24 cellular contexts compared by ENCODE assay signal in the genomic region with DNA sequence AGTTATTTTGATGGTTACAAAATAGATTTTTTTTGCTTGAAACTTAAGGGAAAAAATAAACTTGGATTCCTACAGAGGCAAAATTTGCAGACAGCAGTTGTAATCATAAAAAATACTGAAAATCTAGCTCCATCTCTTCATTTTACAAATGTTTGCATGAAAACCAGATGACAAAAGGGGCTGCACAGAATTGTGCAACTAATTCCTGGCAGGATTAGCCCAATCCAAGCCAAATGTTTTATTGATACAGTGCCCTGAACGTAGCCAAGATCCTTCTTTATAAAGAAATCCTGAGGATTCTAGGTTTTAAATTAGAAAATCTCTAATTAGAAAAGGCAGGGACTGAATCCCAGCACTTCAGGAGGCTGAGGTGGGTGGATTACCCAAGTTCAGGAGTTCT.
DNase-seq lines count a peak whose midpoint lies in the region; ATAC-seq, FAIRE-seq and TF ChIP-seq lines count a peak whose summit lies in the region.
"Had no signal": no experiment of that assay in that cellular context is flagged by ENCODE, and none has a peak within 500 bp of the region (broad histone marks: within the 10 kb centered on the region; RNA-seq: fewer than 3 reads in every experiment).

No MANE protein-coding gene starts in this region.

- H3K27me3 ChIP-seq in heart left ventricle: no peaks in the 10 kb centered on the region
- H3K27me3 ChIP-seq in right lobe of liver: no peaks in the 10 kb centered on the region
- H3K27me3 ChIP-seq in HepG2 (ENCODE audit: control insufficient read depth in 1 of 2, insufficient read depth in 2 of 2, low read length in 2 of 2): no peaks in the 10 kb centered on the region
- H3K27me3 ChIP-seq: BE2C; BLaER1 treated with 17β-estradiol and CSF1 and Interleukin-3, amounts not matched to agents 10 nM and 100 nM had no signal

- TF ChIP-seq CTCF in heart left ventricle (IDR thresholded peaks at IDR 0.05) (no peak), right lobe of liver (IDR thresholded peaks at IDR 0.05) (no peak), HepG2 (CRISPR knock-in tag; IDR thresholded peaks at IDR 0.05) (no peak)

- BruUV-seq in HepG2 (replicated peaks; lab: Mats Ljungman, UMichigan): no TSS peak

- H3K9ac ChIP-seq in HepG2 (ENCODE audit: insufficient read depth, low read depth, low read length): no peak overlapping the region
- H3K9ac ChIP-seq: BLaER1 treated with 17β-estradiol and CSF1 and Interleukin-3, amounts not matched to agents 10 nM and 100 nM had no signal

- no peak overlapping the region for H3K4me3 ChIP-seq in heart left ventricle
- no peak overlapping the region for H3K4me3 ChIP-seq in right lobe of liver
- H3K4me3 ChIP-seq in HepG2 (replicated peaks in 1 of 3; ENCODE audit: insufficient read depth in 1 of 3, low read depth in 2 of 3, low read length in 3 of 3): no peak overlapping the region
- H3K4me3 ChIP-seq: BLaER1 treated with 17β-estradiol and CSF1 and Interleukin-3, amounts not matched to agents 10 nM and 100 nM; GM12878; GM23338 had no signal

- in situ Hi-C loops in HepG2 (cut with HindIII; ENCODE audit: extremely low pct_ligation_motif_present, low pct_unique_long_range_greater_than_20kb): no loop called here

- intact Hi-C loops in Right ventricle myocardium inferior (cut with DNase I) (no loop called here), heart left ventricle (cut with DNase I) (no loop called here), right lobe of liver (cut with DNase I) (no loop called here), HepG2 (cut with micrococcal nuclease; ENCODE audit: unreplicated experiment) (no loop called here), sciatic nerve (cut with DNase I) (no loop called here)

- ATAC-seq in Right ventricle myocardium inferior (peak; percentile 77), heart left ventricle (no peak), right lobe of liver (peak; percentile 53 to 91 (median 83)), HepG2 (no peak), sciatic nerve (peak; percentile 78), GM18502 (IDR thresholded peaks at IDR 0.05; ENCODE audit: poor library complexity, unreplicated experiment) (no peak)
- ATAC-seq: GM12878, GM23338, HCT116 had no signal

- H3K79me2 ChIP-seq in HepG2 (ENCODE audit: insufficient read depth, low read length): no peaks in the 10 kb centered on the region

- H3K9me3 ChIP-seq in heart left ventricle: peaks cover 0 to under 1% (median 0%) of the 10 kb centered on the region in 12 donors
- H3K9me3 ChIP-seq in right lobe of liver: no peaks in the 10 kb centered on the region
- H3K9me3 ChIP-seq in HepG2 (ENCODE audit: low read length): peaks cover 92% of the 10 kb centered on the region
- H3K9me3 ChIP-seq: BE2C; BLaER1 treated with 17β-estradiol and CSF1 and Interleukin-3, amounts not matched to agents 10 nM and 100 nM had no signal

- no peaks in the 10 kb centered on the region for H3K4me1 ChIP-seq in heart left ventricle
- peaks cover 0 to 16% (median 0%) of the 10 kb centered on the region in 4 donors for H3K4me1 ChIP-seq in right lobe of liver
- no peaks in the 10 kb centered on the region for H3K4me1 ChIP-seq in HepG2 (ENCODE audit: insufficient read depth, low read length)
- H3K4me1 ChIP-seq: BE2C; BLaER1 treated with 17β-estradiol and CSF1 and Interleukin-3, amounts not matched to agents 10 nM and 100 nM had no signal

- H3K27ac ChIP-seq in heart left ventricle (no peak overlapping the region), right lobe of liver (no peak overlapping the region), HepG2 (ENCODE audit: extremely low read length, insufficient read depth, low read length) (no peak overlapping the region)
- H3K27ac ChIP-seq: 22Rv1; BLaER1 treated with 17β-estradiol and CSF1 and Interleukin-3, amounts not matched to agents 10 nM and 100 nM had no signal

- POLR2A ChIA-PET in HepG2 (lab: Yijun Ruan, JAX): no interaction called here

- CTCF ChIA-PET in HepG2 (lab: Yijun Ruan, JAX; ENCODE audit: low intra/inter-chr PET ratio, low total read pairs): no interaction called here

- TF ChIP-seq POLR2A in heart left ventricle (IDR thresholded peaks at IDR 0.05) (no peak), right lobe of liver (IDR thresholded peaks at IDR 0.05) (no peak), HepG2 (IDR thresholded peaks at IDR 0.05; ENCODE audit: insufficient read depth in 1 of 2, low read depth in 2 of 2, low read length in 2 of 2) (no peak)

- no peaks in the 10 kb centered on the region for H3K36me3 ChIP-seq in heart left ventricle
- no peaks in the 10 kb centered on the region for H3K36me3 ChIP-seq in right lobe of liver
- H3K36me3 ChIP-seq in HepG2 (replicated peaks in 1 of 2; ENCODE audit: control insufficient read depth in 1 of 2, insufficient read depth in 2 of 2, low read length in 2 of 2): no peaks in the 10 kb centered on the region
- H3K36me3 ChIP-seq: BE2C; BLaER1 treated with 17β-estradiol and CSF1 and Interleukin-3, amounts not matched to agents 10 nM and 100 nM had no signal

- H4K20me1 ChIP-seq in HepG2 (ENCODE audit: insufficient read depth, low read length): no peaks in the 10 kb centered on the region
- H4K20me1 ChIP-seq: BLaER1 treated with 17β-estradiol and CSF1 and Interleukin-3, amounts not matched to agents 10 nM and 100 nM had no signal

- 34 to 48% (median 40%) methylated on average over 1 of the region's 1 CpG for WGBS in heart left ventricle, 4 donors
- WGBS in right lobe of liver (ENCODE audit: insufficient coverage, low coverage, low lambda C conversion rate, missing lambda C conversion rate): 13% methylated on average over 1 of the region's 1 CpG
- 0% methylated on average over 1 of the region's 1 CpG for WGBS in HepG2 (ENCODE audit: low lambda C conversion rate)

- no peak for TF ChIP-seq RAD21 in HepG2 (CRISPR knock-in tag; IDR thresholded peaks at IDR 0.05)

- no peak overlapping the region for H2AFZ ChIP-seq in HepG2 (ENCODE audit: low read length)
- H2AFZ ChIP-seq: GM23338 had no signal

- DNase-seq in Right ventricle myocardium inferior (ENCODE audit: missing footprints) (no peak), heart left ventricle (no peak), right lobe of liver (no peak), HepG2 (ENCODE audit: low spot score) (no peak), sciatic nerve (ENCODE audit: low spot score) (no peak), NCI-H446 (lab: John Stamatoyannopoulos, UW) (no peak), superior temporal gyrus (ENCODE audit: extremely low spot score) (no peak)
- DNase-seq: BE2C; CD4-positive, alpha-beta T cell; CD8-positive, alpha-beta memory T cell; DMS 273 treated with DMSO at 0.1 percent for 48 hours; DMS79; EL; GDM1; H9 had no signal

- TF ChIP-seq EP300 in HepG2 (IDR thresholded peaks at IDR 0.05; ENCODE audit: low read depth in 2 of 2, low read length in 2 of 2): no peak
- no peak for TF ChIP-seq EP300 in HepG2 (CRISPR knock-in tag; IDR thresholded peaks at IDR 0.05; ENCODE audit: borderline replicate concordance)

- no peak for FAIRE-seq in HepG2 (lab: Jason Lieb, UNC)
- FAIRE-seq: A204.1, D721Med, GM12878, GM18507 had no signal

- no peak overlapping the region for H3K4me2 ChIP-seq in HepG2 (ENCODE audit: low read depth, low read length)
- H3K4me2 ChIP-seq: BLaER1 treated with 17β-estradiol and CSF1 and Interleukin-3, amounts not matched to agents 10 nM and 100 nM; GM23338 had no signal

TF ChIP-seq in HepG2, 621 proteins besides CTCF, POLR2A, EP300 and RAD21 (continues in another document):
- TF ChIP-seq, protein P1, sequence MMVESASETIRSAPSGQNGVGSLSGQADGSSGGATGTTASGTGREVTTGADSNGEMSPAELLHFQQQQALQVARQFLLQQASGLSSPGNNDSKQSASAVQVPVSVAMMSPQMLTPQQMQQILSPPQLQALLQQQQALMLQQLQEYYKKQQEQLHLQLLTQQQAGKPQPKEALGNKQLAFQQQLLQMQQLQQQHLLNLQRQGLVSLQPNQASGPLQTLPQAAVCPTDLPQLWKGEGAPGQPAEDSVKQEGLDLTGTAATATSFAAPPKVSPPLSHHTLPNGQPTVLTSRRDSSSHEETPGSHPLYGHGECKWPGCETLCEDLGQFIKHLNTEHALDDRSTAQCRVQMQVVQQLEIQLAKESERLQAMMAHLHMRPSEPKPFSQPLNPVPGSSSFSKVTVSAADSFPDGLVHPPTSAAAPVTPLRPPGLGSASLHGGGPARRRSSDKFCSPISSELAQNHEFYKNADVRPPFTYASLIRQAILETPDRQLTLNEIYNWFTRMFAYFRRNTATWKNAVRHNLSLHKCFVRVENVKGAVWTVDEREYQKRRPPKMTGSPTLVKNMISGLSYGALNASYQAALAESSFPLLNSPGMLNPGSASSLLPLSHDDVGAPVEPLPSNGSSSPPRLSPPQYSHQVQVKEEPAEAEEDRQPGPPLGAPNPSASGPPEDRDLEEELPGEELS (CRISPR knock-in tag; IDR thresholded peaks at IDR 0.05): no peak
- TF ChIP-seq MAFG (CRISPR knock-in tag; IDR thresholded peaks at IDR 0.05) (no peak), SYNCRIP (IDR thresholded peaks at IDR 0.05; ENCODE audit: insufficient read depth, low read depth, low read length) (no peak), ZBTB38 (CRISPR knock-in tag; IDR thresholded peaks at IDR 0.05) (no peak), SALL2 (CRISPR knock-in tag; IDR thresholded peaks at IDR 0.05) (no peak), EEA1 (CRISPR knock-in tag; IDR thresholded peaks at IDR 0.05; ENCODE audit: borderline replicate concordance) (no peak), SRY (CRISPR knock-in tag; IDR thresholded peaks at IDR 0.05) (no peak), ZSCAN30 (CRISPR knock-in tag; IDR thresholded peaks at IDR 0.05) (no peak), ZNF30 (CRISPR knock-in tag; IDR thresholded peaks at IDR 0.05) (no peak), FOXK1 (CRISPR knock-in tag; IDR thresholded peaks at IDR 0.05; ENCODE audit: borderline replicate concordance, low read depth) (no peak), PHF20 (CRISPR knock-in tag; IDR thresholded peaks at IDR 0.05) (no peak), AHR (CRISPR knock-in tag; IDR thresholded peaks at IDR 0.05) (no peak), ZNF460 (CRISPR knock-in tag; IDR thresholded peaks at IDR 0.05; ENCODE audit: borderline replicate concordance) (no peak)
- TF ChIP-seq, protein P2, sequence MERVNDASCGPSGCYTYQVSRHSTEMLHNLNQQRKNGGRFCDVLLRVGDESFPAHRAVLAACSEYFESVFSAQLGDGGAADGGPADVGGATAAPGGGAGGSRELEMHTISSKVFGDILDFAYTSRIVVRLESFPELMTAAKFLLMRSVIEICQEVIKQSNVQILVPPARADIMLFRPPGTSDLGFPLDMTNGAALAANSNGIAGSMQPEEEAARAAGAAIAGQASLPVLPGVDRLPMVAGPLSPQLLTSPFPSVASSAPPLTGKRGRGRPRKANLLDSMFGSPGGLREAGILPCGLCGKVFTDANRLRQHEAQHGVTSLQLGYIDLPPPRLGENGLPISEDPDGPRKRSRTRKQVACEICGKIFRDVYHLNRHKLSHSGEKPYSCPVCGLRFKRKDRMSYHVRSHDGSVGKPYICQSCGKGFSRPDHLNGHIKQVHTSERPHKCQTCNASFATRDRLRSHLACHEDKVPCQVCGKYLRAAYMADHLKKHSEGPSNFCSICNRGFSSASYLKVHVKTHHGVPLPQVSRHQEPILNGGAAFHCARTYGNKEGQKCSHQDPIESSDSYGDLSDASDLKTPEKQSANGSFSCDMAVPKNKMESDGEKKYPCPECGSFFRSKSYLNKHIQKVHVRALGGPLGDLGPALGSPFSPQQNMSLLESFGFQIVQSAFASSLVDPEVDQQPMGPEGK (CRISPR knock-in tag; IDR thresholded peaks at IDR 0.05): no peak

Comparison
In these comparisons a context has a peak if more than half of its experiments do, and no peak if none do; other contexts are left out.
1. ATAC-seq: peak in Right ventricle myocardium inferior (single experiment), right lobe of liver (4 of 4) and sciatic nerve (single experiment); none in heart left ventricle (0 of 4), HepG2 (single experiment) and GM18502 (single experiment).